ENCODE assay signal across 8 cellular contexts in genomic region chr3:48952510-48953118, GRCh38. TPM values are rescaled to one million over a fixed set of nuclear protein-coding genes. Genes with fewer than 3 reads are reported as not detected.
DNase-seq lines count a peak whose midpoint lies in the region; ATAC-seq, FAIRE-seq and TF ChIP-seq lines count a peak whose summit lies in the region.

No MANE protein-coding gene starts in this region.

- H4K20me1 ChIP-seq in astrocyte (ENCODE audit: insufficient read depth, low read length): peaks cover 41% of the 10 kb centered on the region

- no peak overlapping the region for H3K9ac ChIP-seq in astrocyte (ENCODE audit: low read length)

- no peak for TF ChIP-seq POLR2A in GM12892 (IDR thresholded peaks at IDR 0.05; ENCODE audit: low read depth, low read length)
- no peak for TF ChIP-seq POLR2A in Peyer's patch (IDR thresholded peaks at IDR 0.05)

- peaks cover 61% of the 10 kb centered on the region for H3K79me2 ChIP-seq in astrocyte (ENCODE audit: insufficient read depth, low read length)

- H3K27ac Mint-ChIP-seq in astrocyte (ENCODE audit: unreplicated experiment): no peak overlapping the region
- no peak overlapping the region for H3K27ac Mint-ChIP-seq in stimulated activated naive B cell treated with anti-CD40 and anti-IgM and Interleukin-4, amounts not matched to agents 10 μg/mL and 1 μg/mL and 100 μg/mL, for 72 hours

- H3K4me2 ChIP-seq in astrocyte (ENCODE audit: low read length): no peak overlapping the region

- H3K9me3 ChIP-seq in Peyer's patch (no peaks in the 10 kb centered on the region), astrocyte (ENCODE audit: insufficient read depth, low read depth, low read length) (no peaks in the 10 kb centered on the region)

- no peak overlapping the region for H2AFZ ChIP-seq in astrocyte (ENCODE audit: low read depth, low read length)

- H3K36me3 Mint-ChIP-seq in astrocyte (ENCODE audit: low read depth, unreplicated experiment): peaks cover 4% of the 10 kb centered on the region
- H3K36me3 Mint-ChIP-seq in stimulated activated naive B cell treated with anti-CD40 and anti-IgM and Interleukin-4, amounts not matched to agents 10 μg/mL and 1 μg/mL and 100 μg/mL, for 72 hours: peaks cover 14 to 26% of the 10 kb centered on the region in 2 donors

- peak; percentile 46 for FAIRE-seq in GM12892 (lab: Jason Lieb, UNC)
- FAIRE-seq in astrocyte (lab: Jason Lieb, UNC): no peak

- H3K27me3 ChIP-seq in Peyer's patch (no peaks in the 10 kb centered on the region), astrocyte (ENCODE audit: insufficient read depth, low read length) (no peaks in the 10 kb centered on the region)

- DNase-seq in GM12892 (ENCODE audit: insufficient read length): no peak
- peak; percentile 53 to 82 (median 64) for DNase-seq in Peyer's patch
- no peak for DNase-seq in astrocyte (ENCODE audit: low read depth)
- no peak for DNase-seq in left lobe of liver (ENCODE audit: low spot score)
- no peak for DNase-seq in stimulated activated naive B cell treated with anti-CD40 and anti-IgM and Interleukin-4, amounts not matched to agents 10 μg/mL and 1 μg/mL and 100 μg/mL, for 72 hours
- no peak for DNase-seq in DMS153 (lab: John Stamatoyannopoulos, UW)
- no peak for DNase-seq in mesenteric fat pad (ENCODE audit: low spot score)

- no peaks in the 10 kb centered on the region for H3K9me3 Mint-ChIP-seq in astrocyte (ENCODE audit: unreplicated experiment)
- H3K9me3 Mint-ChIP-seq in stimulated activated naive B cell treated with anti-CD40 and anti-IgM and Interleukin-4, amounts not matched to agents 10 μg/mL and 1 μg/mL and 100 μg/mL, for 72 hours: no peaks in the 10 kb centered on the region

- H3K4me1 ChIP-seq in Peyer's patch: no peaks in the 10 kb centered on the region
- no peaks in the 10 kb centered on the region for H3K4me1 ChIP-seq in astrocyte (ENCODE audit: insufficient read depth, low read length)

- no peak overlapping the region for H3K4me3 ChIP-seq in Peyer's patch
- H3K4me3 ChIP-seq in astrocyte (ENCODE audit: insufficient read depth, low read depth, low read length): no peak overlapping the region

- ATAC-seq in left lobe of liver (peak; percentile 83), GM21390 (IDR thresholded peaks at IDR 0.05; ENCODE audit: unreplicated experiment) (no peak)
- peak; percentile 36 to 50 for ATAC-seq in stimulated activated naive B cell treated with anti-CD40 and anti-IgM and Interleukin-4, amounts not matched to agents 10 μg/mL and 1 μg/mL and 100 μg/mL, for 72 hours (replicated peaks)

- peaks cover 6% of the 10 kb centered on the region for H3K4me1 Mint-ChIP-seq in astrocyte (ENCODE audit: low read depth, unreplicated experiment)
- H3K4me1 Mint-ChIP-seq in stimulated activated naive B cell treated with anti-CD40 and anti-IgM and Interleukin-4, amounts not matched to agents 10 μg/mL and 1 μg/mL and 100 μg/mL, for 72 hours: peaks cover 7 to 13% of the 10 kb centered on the region in 2 donors

- TF ChIP-seq CTCF in Peyer's patch (IDR thresholded peaks at IDR 0.05): peak in 4 of 6 experiments; percentile 49 to 66 (median 52)
- peak; percentile 21 for TF ChIP-seq CTCF in astrocyte (IDR thresholded peaks at IDR 0.05; ENCODE audit: insufficient read depth, low read depth, low read length)

- H3K27me3 Mint-ChIP-seq in astrocyte (ENCODE audit: low read depth, unreplicated experiment): no peaks in the 10 kb centered on the region
- H3K27me3 Mint-ChIP-seq in stimulated activated naive B cell treated with anti-CD40 and anti-IgM and Interleukin-4, amounts not matched to agents 10 μg/mL and 1 μg/mL and 100 μg/mL, for 72 hours: no peaks in the 10 kb centered on the region

- H3K36me3 ChIP-seq in Peyer's patch (peaks cover 0 to 28% (median 0%) of the 10 kb centered on the region in 3 donors), astrocyte (ENCODE audit: insufficient read depth, low read length) (no peaks in the 10 kb centered on the region)

- H3K4me3 Mint-ChIP-seq in astrocyte (ENCODE audit: unreplicated experiment): no peak overlapping the region
- H3K4me3 Mint-ChIP-seq in stimulated activated naive B cell treated with anti-CD40 and anti-IgM and Interleukin-4, amounts not matched to agents 10 μg/mL and 1 μg/mL and 100 μg/mL, for 72 hours: no peak overlapping the region

- H3K27ac ChIP-seq in Peyer's patch (no peak overlapping the region), astrocyte (ENCODE audit: low read depth, low read length) (no peak overlapping the region)

RNA-seq across cellular contexts. Expression of gene ARIH2, which starts 34.0 kb away (rescaled TPM):
- polyA plus RNA-seq in GM12892 (2012; ENCODE audit: missing spikeins): 39.6 TPM
- 100 to 1,000 TPM in 3 of 4 donors, 10 to 100 TPM in 1; 59.7 to 184 (median 111) TPM for total RNA-seq in Peyer's patch
- 93.6 and 94.6 TPM in 2 replicates for total RNA-seq in astrocyte
- 41.0 TPM for total RNA-seq in left lobe of liver
- 92.3 TPM for total RNA-seq in mesenteric fat pad

RNA-seq across cellular contexts. Expression of gene P4HTM, which starts 37.4 kb away (rescaled TPM):
- polyA plus RNA-seq in GM12892 (2012; ENCODE audit: missing spikeins): 9.7 TPM
- total RNA-seq in Peyer's patch: 10 to 100 TPM; 47.0 to 95.9 (median 78.0) TPM
- total RNA-seq in astrocyte: 25.0 and 28.1 TPM in 2 replicates
- total RNA-seq in left lobe of liver: 13.7 TPM
- total RNA-seq in mesenteric fat pad: 16.2 TPM

RNA-seq across cellular contexts. Expression of gene SLC25A20, which starts 53.9 kb away (rescaled TPM):
- polyA plus RNA-seq in GM12892 (2012; ENCODE audit: missing spikeins): 14.0 TPM
- 100 to 1,000 TPM in 1 of 4 donors, 10 to 100 TPM in 3; 29.7 to 138 (median 68.9) TPM for total RNA-seq in Peyer's patch
- 25.0 and 27.3 TPM in 2 replicates for total RNA-seq in astrocyte
- 84.1 TPM for total RNA-seq in left lobe of liver
- total RNA-seq in mesenteric fat pad: 46.1 TPM

RNA-seq across cellular contexts. Expression of gene WDR6, which starts 54.6 kb away (rescaled TPM):
- 124 TPM for polyA plus RNA-seq in GM12892 (2012; ENCODE audit: missing spikeins)
- total RNA-seq in Peyer's patch (100 to 1,000 TPM in 3 of 4 donors, 10 to 100 TPM in 1; 96.7 to 233 (median 179) TPM), astrocyte (107 and 130 TPM in 2 replicates), left lobe of liver (79.5 TPM), mesenteric fat pad (104 TPM)

Comparison
In these comparisons a context has a peak if more than half of its experiments do, and no peak if none do; other contexts are left out.
1. DNase-seq: peak in Peyer's patch (3 of 3); none in GM12892 (single experiment), astrocyte (single experiment), left lobe of liver (single experiment), stimulated activated naive B cell treated with anti-CD40 and anti-IgM and Interleukin-4, amounts not matched to agents 10 μg/mL and 1 μg/mL and 100 μg/mL, for 72 hours (single experiment), DMS153 (single experiment) and mesenteric fat pad (single experiment).